In the genomic region with DNA sequence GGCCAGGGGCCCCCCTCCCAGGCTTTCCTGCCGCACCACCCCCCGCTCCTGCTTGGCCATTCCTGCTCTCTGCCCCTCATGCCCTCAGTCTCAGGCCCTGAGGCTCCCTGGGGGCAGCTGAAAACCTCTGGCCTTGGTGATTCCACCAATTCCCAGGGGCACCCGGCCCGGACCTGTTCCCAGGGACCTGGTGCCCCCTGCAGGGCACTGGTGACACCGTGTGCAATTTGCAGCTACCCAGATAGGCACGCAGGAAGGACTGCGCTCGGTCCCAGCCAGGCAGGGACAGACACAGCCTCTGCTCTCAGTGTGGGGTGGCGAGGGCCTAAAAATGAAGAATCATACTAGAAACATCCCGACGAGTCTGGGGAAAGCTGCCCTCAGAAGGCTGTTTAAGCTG, we compare ENCODE assay signal across 8 cellular contexts. TPM values are rescaled to one million over a fixed set of nuclear protein-coding genes. Genes with fewer than 3 reads are reported as not detected.
A peak's percentile ranks its signal among the peaks of the same experiment; 100 is the strongest.
DNase-seq lines count a peak whose midpoint lies in the region; ATAC-seq and TF ChIP-seq lines count a peak whose summit lies in the region.

No MANE protein-coding gene starts in this region.

- no peak for TF ChIP-seq POLR2A in erythroblast (IDR thresholded peaks at IDR 0.05; ENCODE audit: low read length)

- no peak overlapping the region for H3K4me2 ChIP-seq in OCI-LY1 (ENCODE audit: low read length)

- H4K20me1 ChIP-seq in OCI-LY1 (ENCODE audit: insufficient read depth, low read length) = no peaks in the 10 kb centered on the region

- H3K27ac Mint-ChIP-seq in osteocyte (ENCODE audit: unreplicated experiment) = no peak overlapping the region

- DNase-seq in AG08396 (ENCODE audit: low spot score) (peak; percentile 69), GM06990 (ENCODE audit: extremely low read depth, insufficient read length) (peak; percentile 21), erythroblast (lab: John Stamatoyannopoulos, UW) (peak; percentile 15 to 38), osteocyte (ENCODE audit: extremely low spot score, unreplicated experiment) (no peak), HPDE6-E6E7 (ENCODE audit: extremely low spot score) (no peak), NOMO-1 treated with dmso at 0.1 percent for 144 hours (lab: John Stamatoyannopoulos, UW; ENCODE audit: unreplicated experiment) (no peak)

- no peaks in the 10 kb centered on the region for H3K9me3 ChIP-seq in OCI-LY1 (ENCODE audit: low read length)

- no peak for ATAC-seq in GM18519 (IDR thresholded peaks at IDR 0.05; ENCODE audit: low FRiP score, unreplicated experiment)

- H3K79me2 ChIP-seq in OCI-LY1 (ENCODE audit: insufficient read depth, low read length) = no peaks in the 10 kb centered on the region

- H3K9ac ChIP-seq in OCI-LY1 (ENCODE audit: low read length) = no peak overlapping the region

- H2AFZ ChIP-seq in OCI-LY1 (ENCODE audit: low read length) = no peak overlapping the region

- no peaks in the 10 kb centered on the region for H3F3A ChIP-seq in OCI-LY1 (ENCODE audit: insufficient read depth, low read length)

- no peaks in the 10 kb centered on the region for H3K4me1 ChIP-seq in OCI-LY1 (ENCODE audit: insufficient read depth, low read length, severe bottlenecking)

- H3K4me1 Mint-ChIP-seq in osteocyte (ENCODE audit: unreplicated experiment) = no peaks in the 10 kb centered on the region

- H3K4me3 Mint-ChIP-seq in osteocyte (ENCODE audit: unreplicated experiment) = no peak overlapping the region

- H3K9me2 ChIP-seq in OCI-LY1 (ENCODE audit: low read depth, low read length) = no peaks in the 10 kb centered on the region

- no peaks in the 10 kb centered on the region for H3K36me3 Mint-ChIP-seq in osteocyte (ENCODE audit: unreplicated experiment)

- no peak overlapping the region for H3K27ac ChIP-seq in OCI-LY1 (ENCODE audit: low read depth, low read length, poor library complexity, severe bottlenecking)

- H3K27me3 ChIP-seq in GM06990 (replicated peaks; ENCODE audit: control insufficient read depth, insufficient read depth, low read length) (no peaks in the 10 kb centered on the region; the same call in 1 of the 2 replicates), OCI-LY1 (ENCODE audit: insufficient read depth, low read length) (peaks cover 4% of the 10 kb centered on the region; the same call in 1 of the 2 replicates)

- TF ChIP-seq CTCF in GM06990 (IDR thresholded peaks at IDR 0.05; ENCODE audit: insufficient read depth, low read length, poor library complexity, severe bottlenecking) (peak; percentile 49), OCI-LY1 (IDR thresholded peaks at IDR 0.05; ENCODE audit: low read length) (peak; percentile 52; the same call in 1 of the 2 replicates), osteocyte (IDR thresholded peaks at IDR 0.05) (peak; percentile 43)

- H3K36me3 ChIP-seq in GM06990 (ENCODE audit: control insufficient read depth, insufficient read depth, low read length) (no peaks in the 10 kb centered on the region), OCI-LY1 (ENCODE audit: insufficient read depth, low read length) (no peaks in the 10 kb centered on the region)

- H3K27me3 Mint-ChIP-seq in osteocyte (ENCODE audit: unreplicated experiment) = peaks cover 48% of the 10 kb centered on the region

- H3K9me3 Mint-ChIP-seq in osteocyte (ENCODE audit: unreplicated experiment) = no peaks in the 10 kb centered on the region

- H3K4me3 ChIP-seq in GM06990 (replicated peaks; ENCODE audit: low read depth, low read length) = no peak overlapping the region
- no peak overlapping the region for H3K4me3 ChIP-seq in OCI-LY1 (ENCODE audit: low read depth, low read length, poor library complexity, severe bottlenecking)

RNA-seq across cellular contexts. Expression of gene WFDC1, which starts 13.4 kb away (rescaled TPM):
- 0.24 TPM in 2 replicates for total RNA-seq in osteocyte

Comparison
In these comparisons a context has a peak if more than half of its experiments do, and no peak if none do; other contexts are left out.
1. DNase-seq: peak in AG08396 (single experiment), GM06990 (single experiment) and erythroblast (2 of 2); none in osteocyte (single experiment), HPDE6-E6E7 (single experiment) and NOMO-1 treated with dmso at 0.1 percent for 144 hours (single experiment).
2. Peak in every context shown above with its lines, with median percentiles within 50 percentile points of each other: CTCF ChIP-seq.